ENCODE assay signal across 8 cellular contexts in genomic region chr10:13708256-13708990, GRCh38.
DNase-seq lines count a peak whose midpoint lies in the region; ATAC-seq and TF ChIP-seq lines count a peak whose summit lies in the region.

No MANE protein-coding gene starts in this region.

- no peak overlapping the region for H2AFZ ChIP-seq in mesenchymal stem cell (ENCODE audit: low read depth, low read length)

- H2BK15ac ChIP-seq in mesenchymal stem cell (ENCODE audit: low read depth, poor library complexity, severe bottlenecking) = peak overlapping the region; percentile 77

- H3K79me1 ChIP-seq in mesenchymal stem cell (replicated peaks; ENCODE audit: low read length, poor library complexity, severe bottlenecking) = peaks cover 13% of the 10 kb centered on the region

- H3K23ac ChIP-seq in mesenchymal stem cell (ENCODE audit: low read length in 2 of 2) = peak overlapping the region in 1 of 2 experiments; percentile 64

- peaks cover 0 to 13% (median 0%) of the 10 kb centered on the region in 9 donors for H3K36me3 ChIP-seq in heart right ventricle
- H3K36me3 ChIP-seq in body of pancreas (replicated peaks in 1 of 2; ENCODE audit: insufficient read depth in 1 of 2, low read depth in 2 of 2) = no peaks in the 10 kb centered on the region
- H3K36me3 ChIP-seq in mesenchymal stem cell (ENCODE audit: control insufficient read depth in 1 of 2, insufficient read depth in 2 of 2, low read depth in 1 of 2, low read length in 2 of 2) = peaks cover 4 to 12% of the 10 kb centered on the region in 2 experiments
- no peaks in the 10 kb centered on the region for H3K36me3 ChIP-seq in upper lobe of right lung

- H3K9me3 ChIP-seq in heart right ventricle (no peaks in the 10 kb centered on the region), body of pancreas (no peaks in the 10 kb centered on the region), mesenchymal stem cell (ENCODE audit: control insufficient read depth, low read length) (no peaks in the 10 kb centered on the region), upper lobe of right lung (no peaks in the 10 kb centered on the region)

- peak overlapping the region in 1 of 2 experiments; percentile 80 for H3K14ac ChIP-seq in mesenchymal stem cell (ENCODE audit: low read length in 2 of 2)

- H3K4me1 ChIP-seq in heart right ventricle (peaks cover 17 to 93% (median 81%) of the 10 kb centered on the region in 9 donors), body of pancreas (peaks cover 51% of the 10 kb centered on the region), mesenchymal stem cell (ENCODE audit: control insufficient read depth, insufficient read depth, low read depth, low read length) (peaks cover 33% of the 10 kb centered on the region), upper lobe of right lung (peaks cover 43% of the 10 kb centered on the region)

- H2BK12ac ChIP-seq in mesenchymal stem cell (ENCODE audit: low read length in 2 of 2) = peak overlapping the region; percentile 65 to 88

- peak overlapping the region; percentile 48 for H4K8ac ChIP-seq in mesenchymal stem cell (ENCODE audit: low read length)

- H3K27ac ChIP-seq in heart right ventricle = peak overlapping the region; percentile 44 to 91 (median 84)
- peak overlapping the region; percentile 45 to 78 (median 64) for H3K27ac ChIP-seq in body of pancreas
- peak overlapping the region; percentile 95 for H3K27ac ChIP-seq in mesenchymal stem cell (ENCODE audit: low read length, poor library complexity, severe bottlenecking)
- no peak overlapping the region for H3K27ac ChIP-seq in upper lobe of right lung

- whole genome bisulfite sequencing in heart right ventricle, 2 donors = 59 to 63% methylated on average over 8 of the region's 8 CpGs
- 48 to 61% methylated on average over 8 of the region's 8 CpGs for WGBS in body of pancreas, 2 donors
- 74% methylated on average over 7 of the region's 8 CpGs for WGBS in mesenchymal stem cell

- no peak for TF ChIP-seq POLR2A in body of pancreas (IDR thresholded peaks at IDR 0.05)

- peak overlapping the region; percentile 86 for H3K4me2 ChIP-seq in mesenchymal stem cell (ENCODE audit: low read length, poor library complexity, severe bottlenecking)

- peak overlapping the region; percentile 80 for H3K9ac ChIP-seq in mesenchymal stem cell (ENCODE audit: low read length)

- ATAC-seq in heart right ventricle = no peak
- ATAC-seq in Right ventricle myocardium superior (ENCODE audit: poor library complexity) = no peak
- ATAC-seq in body of pancreas = no peak
- ATAC-seq in upper lobe of right lung = no peak
- no peak for ATAC-seq in HG03520 (IDR thresholded peaks at IDR 0.05; ENCODE audit: unreplicated experiment)

- TF ChIP-seq CTCF in heart right ventricle (IDR thresholded peaks at IDR 0.05) (no peak), body of pancreas (IDR thresholded peaks at IDR 0.05) (no peak), upper lobe of right lung (IDR thresholded peaks at IDR 0.05) (no peak)

- DNase-seq in heart right ventricle = no peak
- DNase-seq in Right ventricle myocardium superior = no peak
- peak in 3 of 4 donors; percentile 30 to 39 (median 39) for DNase-seq in body of pancreas
- DNase-seq in mesenchymal stem cell = peak; percentile 54
- no peak for DNase-seq in upper lobe of right lung
- DNase-seq in NCI-H2029 treated with DMSO at 0.1 percent for 48 hours (lab: John Stamatoyannopoulos, UW) = no peak
- DNase-seq in NCI-H1930 (lab: John Stamatoyannopoulos, UW) = no peak

- H3K27me3 ChIP-seq in heart right ventricle (no peaks in the 10 kb centered on the region), body of pancreas (no peaks in the 10 kb centered on the region), mesenchymal stem cell (ENCODE audit: control insufficient read depth in 1 of 2, insufficient read depth in 1 of 2, low read length in 2 of 2) (no peaks in the 10 kb centered on the region), upper lobe of right lung (no peaks in the 10 kb centered on the region)

- H3K18ac ChIP-seq in mesenchymal stem cell (ENCODE audit: low read depth in 1 of 2, low read length in 2 of 2) = peak overlapping the region; percentile 72 to 82

- peak overlapping the region; percentile 85 for H2AK5ac ChIP-seq in mesenchymal stem cell (ENCODE audit: low read length, severe bottlenecking)

- intact Hi-C loops in heart right ventricle (cut with DNase I) = loop anchor here in 4 of 10 donors (5.0 kb wide), 3 partner anchors 36 to 69 kb away; no protein-coding TSS in a partner anchor
- intact Hi-C loops in Right ventricle myocardium superior (cut with DNase I) = no loop called here
- intact Hi-C loops in body of pancreas (cut with DNase I) = no loop called here
- intact Hi-C loops in upper lobe of right lung (cut with DNase I) = no loop called here

- H4K91ac ChIP-seq in mesenchymal stem cell (ENCODE audit: low read length) = peak overlapping the region; percentile 52

- H3K4me3 ChIP-seq in heart right ventricle = peak overlapping the region in 8 of 10 donors; percentile 39 to 70 (median 64)
- no peak overlapping the region for H3K4me3 ChIP-seq in body of pancreas
- H3K4me3 ChIP-seq in mesenchymal stem cell (ENCODE audit: insufficient read depth in 1 of 2, low read depth in 1 of 2, low read length in 2 of 2) = peak overlapping the region in 1 of 2 experiments; percentile 86
- peak overlapping the region; percentile 60 for H3K4me3 ChIP-seq in upper lobe of right lung

- peak overlapping the region in 1 of 2 experiments; percentile 89 for H3K4ac ChIP-seq in mesenchymal stem cell (ENCODE audit: low read depth in 1 of 2, low read length in 2 of 2)

- H2BK5ac ChIP-seq in mesenchymal stem cell (ENCODE audit: low read depth, low read length, poor library complexity, severe bottlenecking) = peak overlapping the region; percentile 76

- peak overlapping the region; percentile 61 for H2BK120ac ChIP-seq in mesenchymal stem cell (ENCODE audit: low read depth, low read length)

Comparison
In these comparisons a context has a peak if more than half of its experiments do, and no peak if none do; other contexts are left out.
1. DNase-seq: peak in body of pancreas (3 of 4) and mesenchymal stem cell (single experiment); none in heart right ventricle (0 of 2), Right ventricle myocardium superior (single experiment), upper lobe of right lung (single experiment), NCI-H2029 treated with DMSO at 0.1 percent for 48 hours (single experiment) and NCI-H1930 (0 of 2).
2. H3K4me3 ChIP-seq: peak in heart right ventricle (8 of 10) and upper lobe of right lung (single experiment); none in body of pancreas (0 of 2).